ENCODE assay signal across 9 cellular contexts in the genomic region with DNA sequence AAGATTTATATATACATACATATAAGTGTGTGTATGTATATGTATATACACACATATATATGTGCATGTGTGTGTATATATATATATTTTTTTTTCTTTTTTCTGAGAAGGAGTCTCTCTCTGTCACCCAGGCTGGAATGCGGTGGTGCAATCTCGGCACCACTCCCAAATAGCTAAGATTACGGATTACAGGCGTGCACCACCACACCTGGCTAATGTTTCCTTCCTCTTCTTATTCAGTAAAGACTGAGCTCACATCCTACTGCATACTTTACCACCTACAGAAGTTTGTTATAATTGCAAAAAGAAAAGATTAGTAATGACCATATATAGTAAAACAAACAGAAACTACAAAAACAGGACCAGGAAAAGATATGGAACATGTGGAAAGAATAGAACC. TPM values are rescaled to one million over a fixed set of nuclear protein-coding genes. Genes with fewer than 3 reads are reported as not detected.
"Had no signal": no experiment of that assay in that cellular context is flagged by ENCODE, and none has a peak within 500 bp of the region (broad histone marks: within the 10 kb centered on the region; RNA-seq: fewer than 3 reads in every experiment).

No MANE protein-coding gene starts in this region.

- H3K36me3 Mint-ChIP-seq: IgD-negative memory B cell had no signal

- DNase-seq: IMR-90, KBM-7, KG1 had no signal

- H3K27ac ChIP-seq: HL-60 had no signal

- H3K4me3 Mint-ChIP-seq: IgD-negative memory B cell had no signal

- H3K27ac Mint-ChIP-seq: IgD-negative memory B cell had no signal

- H3K4me3 ChIP-seq: K562 had no signal

- ATAC-seq: HepG2, K562 had no signal

- H3K4me1 Mint-ChIP-seq: IgD-negative memory B cell had no signal

RNA-seq across cellular contexts. Expression of a gene that starts 59.1 kb away (rescaled TPM):
- total RNA-seq: HT-29, HT1080 had no signal
